18 cellular contexts compared by ENCODE assay signal in the genomic region with DNA sequence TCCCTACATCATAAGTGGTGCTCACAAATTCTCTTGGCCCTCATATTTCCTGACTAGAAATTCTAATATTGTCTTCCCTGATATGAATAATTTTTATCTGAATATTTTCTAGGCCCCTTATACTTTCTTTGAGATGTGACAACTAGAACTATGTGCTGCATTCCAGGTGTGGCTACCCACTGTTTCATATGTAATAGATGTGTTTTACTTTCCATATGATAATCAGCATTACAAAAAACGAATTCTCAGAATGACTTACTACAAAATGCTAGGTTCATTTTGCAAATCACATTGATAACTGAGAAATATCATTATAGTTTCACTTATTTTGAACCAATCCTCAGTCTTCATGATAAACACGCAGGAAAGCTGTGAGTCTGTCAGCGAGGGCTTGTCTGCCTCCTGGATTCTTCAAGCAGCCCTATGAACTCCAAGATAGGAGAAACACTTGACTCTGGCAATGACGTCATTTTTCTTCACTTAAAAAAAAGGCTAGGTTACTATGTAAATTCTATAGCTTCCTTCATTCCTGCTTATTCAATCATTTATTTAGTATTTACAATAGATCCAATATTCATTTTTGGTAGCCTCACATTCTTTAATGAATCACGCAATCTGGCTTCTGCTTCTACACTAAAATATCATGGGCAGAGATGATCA. TPM values are rescaled to one million over a fixed set of nuclear protein-coding genes. Genes with fewer than 3 reads are reported as not detected.
A peak's percentile ranks its signal among the peaks of the same experiment; 100 is the strongest.
DNase-seq lines count a peak whose midpoint lies in the region; ATAC-seq, FAIRE-seq and TF ChIP-seq lines count a peak whose summit lies in the region.
"Had no signal": no experiment of that assay in that cellular context is flagged by ENCODE, and none has a peak within 500 bp of the region (broad histone marks: within the 10 kb centered on the region; RNA-seq: fewer than 3 reads in every experiment).

No MANE protein-coding gene starts in this region.

- H3K27me3 ChIP-seq in HepG2 (ENCODE audit: control insufficient read depth in 1 of 2, insufficient read depth in 2 of 2, low read length in 2 of 2): no peaks in the 10 kb centered on the region; a peak in 1 of 5 replicates
- no peaks in the 10 kb centered on the region for H3K27me3 ChIP-seq in right lobe of liver
- H3K27me3 ChIP-seq in K562 (ENCODE audit: control insufficient read depth in 2 of 2, insufficient read depth in 2 of 2, low read length in 2 of 2): peaks cover 8 to 13% of the 10 kb centered on the region in 2 experiments; a peak in 2 of 5 replicates

- intact Hi-C loops in HepG2 (cut with micrococcal nuclease; ENCODE audit: unreplicated experiment): no loop called here
- intact Hi-C loops in right lobe of liver (cut with DNase I): no loop called here
- intact Hi-C loops in K562 (cut with micrococcal nuclease): no loop called here

- in situ Hi-C loops in HepG2 (cut with HindIII; ENCODE audit: extremely low pct_ligation_motif_present, low pct_unique_long_range_greater_than_20kb): no loop called here
- in situ Hi-C loops in K562 (cut with MboI): no loop called here

- no peaks in the 10 kb centered on the region for H4K20me1 ChIP-seq in HepG2 (ENCODE audit: insufficient read depth, low read length)
- H4K20me1 ChIP-seq in K562 (replicated peaks; ENCODE audit: control insufficient read depth, insufficient read depth, low read length): no peaks in the 10 kb centered on the region

- BruUV-seq in HepG2 (replicated peaks; lab: Mats Ljungman, UMichigan) (no TSS peak), K562 (replicated peaks; lab: Mats Ljungman, UMichigan) (no TSS peak)

- no peak overlapping the region for H3K27ac ChIP-seq in HepG2 (ENCODE audit: extremely low read length, insufficient read depth, low read length)
- no peak overlapping the region for H3K27ac ChIP-seq in right lobe of liver
- no peak overlapping the region for H3K27ac ChIP-seq in K562 (ENCODE audit: extremely low read depth, low read depth, low read length)
- H3K27ac ChIP-seq: GM23248 had no signal

- no peaks in the 10 kb centered on the region for H3K79me2 ChIP-seq in HepG2 (ENCODE audit: insufficient read depth, low read length)
- no peaks in the 10 kb centered on the region for H3K79me2 ChIP-seq in K562 (ENCODE audit: control insufficient read depth, insufficient read depth, low read length)

- H3K4me2 ChIP-seq in HepG2 (ENCODE audit: low read depth, low read length) (no peak overlapping the region), K562 (ENCODE audit: insufficient read depth, low read length) (no peak overlapping the region)

- TF ChIP-seq POLR2A in HepG2 (IDR thresholded peaks at IDR 0.05; ENCODE audit: insufficient read depth in 1 of 2, low read depth in 2 of 2, low read length in 2 of 2) (no peak), right lobe of liver (IDR thresholded peaks at IDR 0.05) (no peak), K562 (conservative IDR thresholded peaks at IDR 0.05) (no peak)

- FAIRE-seq in HepG2 (lab: Jason Lieb, UNC) (no peak), K562 (lab: Jason Lieb, UNC) (no peak)
- FAIRE-seq: G401.6, H1 had no signal

- WGBS in HepG2 (ENCODE audit: low lambda C conversion rate): 51% methylated on average over 5 of the region's 5 CpGs
- WGBS in right lobe of liver (ENCODE audit: insufficient coverage, low coverage, low lambda C conversion rate, missing lambda C conversion rate): 92% methylated on average over 5 of the region's 5 CpGs
- WGBS in K562 (ENCODE audit: insufficient coverage, low coverage, missing lambda C conversion rate): 1% methylated on average over 5 of the region's 5 CpGs

- H3K4me3 ChIP-seq in HepG2 (replicated peaks in 1 of 3; ENCODE audit: insufficient read depth in 1 of 3, low read depth in 2 of 3, low read length in 3 of 3) (no peak overlapping the region), right lobe of liver (no peak overlapping the region), K562 (no peak overlapping the region)
- H3K4me3 ChIP-seq: GM23248 had no signal

- POLR2A ChIA-PET in HepG2 (lab: Yijun Ruan, JAX): no interaction called here
- POLR2A ChIA-PET in K562 (lab: Yijun Ruan, JAX): no interaction called here

- TF ChIP-seq RAD21 in HepG2 (CRISPR knock-in tag; IDR thresholded peaks at IDR 0.05) (no peak), K562 (CRISPR knock-in tag; conservative IDR thresholded peaks at IDR 0.05 in 1 of 2, IDR thresholded peaks at IDR 0.05 in 1 of 2) (no peak)

- H2AFZ ChIP-seq in HepG2 (ENCODE audit: low read length): no peak overlapping the region
- H2AFZ ChIP-seq in K562 (ENCODE audit: low read depth, low read length): no peak overlapping the region
- H2AFZ ChIP-seq: GM23248 had no signal

- no peak for TF ChIP-seq EP300 in HepG2 (IDR thresholded peaks at IDR 0.05; ENCODE audit: low read depth in 2 of 2, low read length in 2 of 2)
- TF ChIP-seq EP300 in HepG2 (CRISPR knock-in tag; IDR thresholded peaks at IDR 0.05; ENCODE audit: borderline replicate concordance): no peak
- TF ChIP-seq EP300 in K562 (IDR thresholded peaks at IDR 0.05; ENCODE audit: low read length): no peak

- H3K9me3 ChIP-seq in HepG2 (ENCODE audit: low read length): no peaks in the 10 kb centered on the region
- H3K9me3 ChIP-seq in right lobe of liver: no peaks in the 10 kb centered on the region
- H3K9me3 ChIP-seq in K562 (replicated peaks; ENCODE audit: control insufficient read depth, insufficient read depth, low read depth, low read length): no peaks in the 10 kb centered on the region
- H3K9me3 ChIP-seq: Caco-2 had no signal

- ATAC-seq in HepG2: no peak
- ATAC-seq in right lobe of liver: no peak
- ATAC-seq in HG02885 (IDR thresholded peaks at IDR 0.05; ENCODE audit: poor library complexity, unreplicated experiment): peak; percentile 50
- no peak for ATAC-seq in K562

- DNase-seq in HepG2 (ENCODE audit: low spot score) (no peak), right lobe of liver (no peak), K562 (ENCODE audit: extremely low read depth in 1 of 4, low spot score in 3 of 4) (no peak), NCI-H187 (lab: John Stamatoyannopoulos, UW) (no peak), NCI-H526 treated with DMSO at 0.1 percent for 48 hours (lab: John Stamatoyannopoulos, UW) (no peak)
- DNase-seq: C1 segment of cervical spinal cord; Caco-2; CD4-positive, alpha-beta memory T cell; DMS153; DND-41; GM23248; H7; HCEC 1CT had no signal

- peaks cover 14% of the 10 kb centered on the region for H3K4me1 ChIP-seq in HepG2 (ENCODE audit: insufficient read depth, low read length)
- H3K4me1 ChIP-seq in right lobe of liver: no peaks in the 10 kb centered on the region
- no peaks in the 10 kb centered on the region for H3K4me1 ChIP-seq in K562 (replicated peaks in 1 of 2; ENCODE audit: control insufficient read depth in 2 of 2, insufficient read depth in 2 of 2, low read length in 2 of 2)

- H3K36me3 ChIP-seq in HepG2 (replicated peaks in 1 of 2; ENCODE audit: control insufficient read depth in 1 of 2, insufficient read depth in 2 of 2, low read length in 2 of 2) (no peaks in the 10 kb centered on the region), right lobe of liver (no peaks in the 10 kb centered on the region), K562 (ENCODE audit: control insufficient read depth, insufficient read depth, low read length) (no peaks in the 10 kb centered on the region)

- no peak for TF ChIP-seq CTCF in HepG2 (CRISPR knock-in tag; IDR thresholded peaks at IDR 0.05)
- no peak for TF ChIP-seq CTCF in right lobe of liver (IDR thresholded peaks at IDR 0.05)
- TF ChIP-seq CTCF in K562 (IDR thresholded peaks at IDR 0.05 in 2 of 3, conservative IDR thresholded peaks at IDR 0.05 in 1 of 3; ENCODE audit: insufficient read depth in 2 of 3, low read depth in 1 of 3, low read length in 3 of 3): no peak

- H3K9ac ChIP-seq in HepG2 (ENCODE audit: insufficient read depth, low read depth, low read length): no peak overlapping the region
- no peak overlapping the region for H3K9ac ChIP-seq in K562 (ENCODE audit: insufficient read depth in 1 of 2, low read depth in 2 of 2, low read length in 2 of 2)
- H3K9ac ChIP-seq: GM23248 had no signal

- no peaks in the 10 kb centered on the region for H3K9me1 ChIP-seq in K562 (ENCODE audit: control insufficient read depth, insufficient read depth, low read length)

- CTCF ChIA-PET in HepG2 (lab: Yijun Ruan, JAX; ENCODE audit: low intra/inter-chr PET ratio, low total read pairs) (no interaction called here), K562 (lab: Yijun Ruan, JAX; ENCODE audit: low intra/inter-chr PET ratio) (no interaction called here)

RNA-seq across cellular contexts. Expression of gene WEE2, which starts 4.6 kb away (rescaled TPM):
- not detected in 2 replicates for total RNA-seq in HepG2 (2016; rRNA removed; fragmentation: Illumina TruSeq; extraction: Trizol)
- not detected in 2 replicates for total RNA-seq in HepG2 (2016; cell fraction: cytosol; rRNA removed; fragmentation: Illumina TruSeq; extraction: Trizol; ENCODE audit: low read depth)
- total RNA-seq in HepG2 (2016; cell fraction: insoluble cytoplasmic fraction; rRNA removed; fragmentation: Illumina TruSeq; extraction: Trizol): not detected in 2 replicates
- total RNA-seq in HepG2 (2016; cell fraction: membrane; rRNA removed; fragmentation: Illumina TruSeq; extraction: Trizol): not detected in 2 replicates
- not detected in 2 replicates for total RNA-seq in HepG2 (2016; cell fraction: nucleus; rRNA removed; fragmentation: Illumina TruSeq; extraction: Trizol)
- polyA plus RNA-seq in HepG2 (2011; rRNA removed): not detected in 2 replicates
- not detected in 2 replicates for polyA plus RNA-seq in HepG2 (2011; cell fraction: cytosol; rRNA removed)
- 0.09 TPM in 1 of 2 replicates, not detected in the other for polyA plus RNA-seq in HepG2 (2011; cell fraction: nucleus; rRNA removed)
- polyA plus RNA-seq in HepG2 (2012): 0.04 TPM in 1 of 2 replicates, not detected in the other
- not detected in 2 replicates for polyA plus RNA-seq in HepG2 (2016; cell fraction: cytosol; fragmentation: Illumina TruSeq; extraction: Trizol; ENCODE audit: low read depth)
- polyA plus RNA-seq in HepG2 (2016; cell fraction: insoluble cytoplasmic fraction; fragmentation: Illumina TruSeq; extraction: Trizol; ENCODE audit: low read depth): not detected in 2 replicates
- not detected in 2 replicates for polyA plus RNA-seq in HepG2 (2016; cell fraction: membrane; fragmentation: Illumina TruSeq; extraction: Trizol; ENCODE audit: low read depth)
- polyA plus RNA-seq in HepG2 (2016; cell fraction: nucleus; fragmentation: Illumina TruSeq; extraction: Trizol; ENCODE audit: insufficient read depth, low read depth): not detected in 2 replicates
- not detected in 2 replicates for polyA minus RNA-seq in HepG2 (2011; rRNA and poly(A)+ RNA removed; ENCODE audit: low replicate concordance)
- polyA minus RNA-seq in HepG2 (2011; cell fraction: cytosol; rRNA and poly(A)+ RNA removed): not detected in 2 replicates
- polyA minus RNA-seq in HepG2 (2011; cell fraction: nucleus; rRNA and poly(A)+ RNA removed): 0.26 TPM in 1 of 2 replicates, not detected in the other
- not detected for total RNA-seq in right lobe of liver
- not detected in 2 replicates for total RNA-seq in K562 (2011; cell fraction: chromatin; rRNA removed; ENCODE audit: low replicate concordance)
- total RNA-seq in K562 (2011; cell fraction: nucleolus; rRNA removed): not detected in 2 replicates
- total RNA-seq in K562 (2011; cell fraction: nucleoplasm; rRNA removed): not detected in 2 replicates
- total RNA-seq in K562 (2014; rRNA removed): not detected in 2 replicates
- not detected in 2 replicates for total RNA-seq in K562 (2014; rRNA removed; fragmentation: Illumina TruSeq; extraction: Trizol)
- not detected in 2 replicates for total RNA-seq in K562 (2015; rRNA removed; fragmentation: Illumina TruSeq; extraction: Trizol)
- total RNA-seq in K562 (2021): not detected in 2 replicates
- polyA plus RNA-seq in K562 (2011; rRNA removed): not detected in 2 replicates
- not detected in 2 replicates for polyA plus RNA-seq in K562 (2011; cell fraction: cytosol; rRNA removed)
- polyA plus RNA-seq in K562 (2011; cell fraction: nucleus; rRNA removed): not detected in 2 replicates
- not detected in 2 replicates for polyA plus RNA-seq in K562 (2012)
- not detected in 2 replicates for polyA plus RNA-seq in K562 (2014; fragmentation: Illumina TruSeq; extraction: Trizol)
- not detected for polyA plus RNA-seq in K562 (2014; fragmentation: Nextera tagmentation; extraction: Ambion mirVana)
- polyA plus RNA-seq in K562 (2014; rRNA removed): not detected in 2 replicates
- not detected in 2 replicates for polyA minus RNA-seq in K562 (2011; rRNA and poly(A)+ RNA removed)
- not detected in 2 replicates for polyA minus RNA-seq in K562 (2011; cell fraction: cytosol; rRNA and poly(A)+ RNA removed)
- polyA minus RNA-seq in K562 (2011; cell fraction: nucleus; rRNA and poly(A)+ RNA removed): not detected in 2 replicates
- total RNA-seq: A172; CD4-positive, alpha-beta memory T cell; GM23248; H1 had no signal
- polyA plus RNA-seq: BJ; CD4-positive, alpha-beta memory T cell; GM23248 had no signal

RNA-seq across cellular contexts. Expression of gene DENND11, which starts 10.8 kb away (rescaled TPM):
- total RNA-seq in HepG2 (2016; rRNA removed; fragmentation: Illumina TruSeq; extraction: Trizol): 10.5 and 12.5 TPM in 2 replicates
- 0.91 and 1.1 TPM in 2 replicates for total RNA-seq in HepG2 (2016; cell fraction: cytosol; rRNA removed; fragmentation: Illumina TruSeq; extraction: Trizol; ENCODE audit: low read depth)
- 11.0 and 11.5 TPM in 2 replicates for total RNA-seq in HepG2 (2016; cell fraction: insoluble cytoplasmic fraction; rRNA removed; fragmentation: Illumina TruSeq; extraction: Trizol)
- 3.4 and 4.2 TPM in 2 replicates for total RNA-seq in HepG2 (2016; cell fraction: membrane; rRNA removed; fragmentation: Illumina TruSeq; extraction: Trizol)
- 14.7 and 16.1 TPM in 2 replicates for total RNA-seq in HepG2 (2016; cell fraction: nucleus; rRNA removed; fragmentation: Illumina TruSeq; extraction: Trizol)
- polyA plus RNA-seq in HepG2 (2011; rRNA removed): 7.1 and 8.6 TPM in 2 replicates
- 3.2 and 3.4 TPM in 2 replicates for polyA plus RNA-seq in HepG2 (2011; cell fraction: cytosol; rRNA removed)
- polyA plus RNA-seq in HepG2 (2011; cell fraction: nucleus; rRNA removed): 21.3 and 27.5 TPM in 2 replicates
- 7.6 and 8.6 TPM in 2 replicates for polyA plus RNA-seq in HepG2 (2012)
- 0.69 and 0.88 TPM in 2 replicates for polyA plus RNA-seq in HepG2 (2016; cell fraction: cytosol; fragmentation: Illumina TruSeq; extraction: Trizol; ENCODE audit: low read depth)
- 7.0 and 7.3 TPM in 2 replicates for polyA plus RNA-seq in HepG2 (2016; cell fraction: insoluble cytoplasmic fraction; fragmentation: Illumina TruSeq; extraction: Trizol; ENCODE audit: low read depth)
- polyA plus RNA-seq in HepG2 (2016; cell fraction: membrane; fragmentation: Illumina TruSeq; extraction: Trizol; ENCODE audit: low read depth): 1.3 and 1.4 TPM in 2 replicates
- polyA plus RNA-seq in HepG2 (2016; cell fraction: nucleus; fragmentation: Illumina TruSeq; extraction: Trizol; ENCODE audit: insufficient read depth, low read depth): 15.7 and 16.4 TPM in 2 replicates
- 11.8 and 13.6 TPM in 2 replicates for polyA minus RNA-seq in HepG2 (2011; rRNA and poly(A)+ RNA removed; ENCODE audit: low replicate concordance)
- polyA minus RNA-seq in HepG2 (2011; cell fraction: cytosol; rRNA and poly(A)+ RNA removed): 3.6 and 5.0 TPM in 2 replicates
- 22.7 and 28.0 TPM in 2 replicates for polyA minus RNA-seq in HepG2 (2011; cell fraction: nucleus; rRNA and poly(A)+ RNA removed)
- 10 to 100 TPM; 24.4 to 30.8 (median 26.3) TPM for total RNA-seq in right lobe of liver
- 0.83 and 0.88 TPM in 2 replicates for total RNA-seq in K562 (2011; cell fraction: chromatin; rRNA removed; ENCODE audit: low replicate concordance)
- total RNA-seq in K562 (2011; cell fraction: nucleolus; rRNA removed): 0.39 and 0.50 TPM in 2 replicates
- total RNA-seq in K562 (2011; cell fraction: nucleoplasm; rRNA removed): 0.81 and 1.2 TPM in 2 replicates
- 0.29 and 0.32 TPM in 2 replicates for total RNA-seq in K562 (2014; rRNA removed)
- total RNA-seq in K562 (2014; rRNA removed; fragmentation: Illumina TruSeq; extraction: Trizol): 0.44 and 0.45 TPM in 2 replicates
- 0.22 and 0.23 TPM in 2 replicates for total RNA-seq in K562 (2015; rRNA removed; fragmentation: Illumina TruSeq; extraction: Trizol)
- 0.49 and 0.65 TPM in 2 replicates for total RNA-seq in K562 (2021)
- 0.85 and 1.1 TPM in 2 replicates for polyA plus RNA-seq in K562 (2011; rRNA removed)
- polyA plus RNA-seq in K562 (2011; cell fraction: cytosol; rRNA removed): 0.48 and 0.58 TPM in 2 replicates
- 1.7 and 2.4 TPM in 2 replicates for polyA plus RNA-seq in K562 (2011; cell fraction: nucleus; rRNA removed)
- polyA plus RNA-seq in K562 (2012): 0.30 and 0.48 TPM in 2 replicates
- 0.36 and 0.40 TPM in 2 replicates for polyA plus RNA-seq in K562 (2014; fragmentation: Illumina TruSeq; extraction: Trizol)
- under 1 TPM; 0.07 to 0.14 TPM for polyA plus RNA-seq in K562 (2014; fragmentation: Nextera tagmentation; extraction: Ambion mirVana)
- polyA plus RNA-seq in K562 (2014; rRNA removed): 0.32 and 0.41 TPM in 2 replicates
- 1.2 and 1.6 TPM in 2 replicates for polyA minus RNA-seq in K562 (2011; rRNA and poly(A)+ RNA removed)
- polyA minus RNA-seq in K562 (2011; cell fraction: cytosol; rRNA and poly(A)+ RNA removed): 0.57 and 0.91 TPM in 2 replicates
- 0.94 and 1.1 TPM in 2 replicates for polyA minus RNA-seq in K562 (2011; cell fraction: nucleus; rRNA and poly(A)+ RNA removed)

RNA-seq across cellular contexts. Expression of gene SSBP1, which starts 25.4 kb away (rescaled TPM):
- total RNA-seq in HepG2 (2016; rRNA removed; fragmentation: Illumina TruSeq; extraction: Trizol) (254 and 363 TPM in 2 replicates), right lobe of liver (100 to 1,000 TPM in 1 of 6 experiments, 10 to 100 TPM in 5; 38.6 to 115 (median 48.8) TPM), K562 (2014; rRNA removed) (536 and 718 TPM in 2 replicates), K562 (2014; rRNA removed; fragmentation: Illumina TruSeq; extraction: Trizol) (835 and 917 TPM in 2 replicates), K562 (2015; rRNA removed; fragmentation: Illumina TruSeq; extraction: Trizol) (750 and 772 TPM in 2 replicates), K562 (2021) (404 and 407 TPM in 2 replicates)
- 86.1 and 88.6 TPM in 2 replicates for total RNA-seq in HepG2 (2016; cell fraction: cytosol; rRNA removed; fragmentation: Illumina TruSeq; extraction: Trizol; ENCODE audit: low read depth)
- 267 and 364 TPM in 2 replicates for total RNA-seq in HepG2 (2016; cell fraction: insoluble cytoplasmic fraction; rRNA removed; fragmentation: Illumina TruSeq; extraction: Trizol)
- 74.3 and 78.8 TPM in 2 replicates for total RNA-seq in HepG2 (2016; cell fraction: membrane; rRNA removed; fragmentation: Illumina TruSeq; extraction: Trizol)
- total RNA-seq in HepG2 (2016; cell fraction: nucleus; rRNA removed; fragmentation: Illumina TruSeq; extraction: Trizol): 124 TPM in 2 replicates
- polyA plus RNA-seq in HepG2 (2011; rRNA removed) (52.9 and 64.4 TPM in 2 replicates), K562 (2011; rRNA removed) (318 and 487 TPM in 2 replicates), K562 (2014; fragmentation: Illumina TruSeq; extraction: Trizol) (826 and 1,031 TPM in 2 replicates), K562 (2014; fragmentation: Nextera tagmentation; extraction: Ambion mirVana) (1,000 to 10,000 TPM; 1,649 to 1,996 TPM), K562 (2014; rRNA removed) (873 and 941 TPM in 2 replicates)
- polyA plus RNA-seq in HepG2 (2011; cell fraction: cytosol; rRNA removed): 35.9 and 51.3 TPM in 2 replicates
- polyA plus RNA-seq in HepG2 (2011; cell fraction: nucleus; rRNA removed): 24.0 and 27.9 TPM in 2 replicates
- polyA plus RNA-seq in HepG2 (2012): 106 and 158 TPM in 2 replicates
- 90.2 and 95.1 TPM in 2 replicates for polyA plus RNA-seq in HepG2 (2016; cell fraction: cytosol; fragmentation: Illumina TruSeq; extraction: Trizol; ENCODE audit: low read depth)
- 372 and 403 TPM in 2 replicates for polyA plus RNA-seq in HepG2 (2016; cell fraction: insoluble cytoplasmic fraction; fragmentation: Illumina TruSeq; extraction: Trizol; ENCODE audit: low read depth)
- 62.4 and 68.6 TPM in 2 replicates for polyA plus RNA-seq in HepG2 (2016; cell fraction: membrane; fragmentation: Illumina TruSeq; extraction: Trizol; ENCODE audit: low read depth)
- polyA plus RNA-seq in HepG2 (2016; cell fraction: nucleus; fragmentation: Illumina TruSeq; extraction: Trizol; ENCODE audit: insufficient read depth, low read depth): 142 and 144 TPM in 2 replicates
- polyA minus RNA-seq in HepG2 (2011; rRNA and poly(A)+ RNA removed; ENCODE audit: low replicate concordance): 22.8 and 40.3 TPM in 2 replicates
- polyA minus RNA-seq in HepG2 (2011; cell fraction: cytosol; rRNA and poly(A)+ RNA removed): 20.9 and 24.2 TPM in 2 replicates
- polyA minus RNA-seq in HepG2 (2011; cell fraction: nucleus; rRNA and poly(A)+ RNA removed): 119 and 126 TPM in 2 replicates
- 131 and 280 TPM in 2 replicates for total RNA-seq in K562 (2011; cell fraction: chromatin; rRNA removed; ENCODE audit: low replicate concordance)
- total RNA-seq in K562 (2011; cell fraction: nucleolus; rRNA removed): 78.7 and 79.2 TPM in 2 replicates
- total RNA-seq in K562 (2011; cell fraction: nucleoplasm; rRNA removed): 170 and 268 TPM in 2 replicates
- polyA plus RNA-seq in K562 (2011; cell fraction: cytosol; rRNA removed): 132 and 191 TPM in 2 replicates
- polyA plus RNA-seq in K562 (2011; cell fraction: nucleus; rRNA removed): 94.0 and 167 TPM in 2 replicates
- polyA plus RNA-seq in K562 (2012): 293 and 764 TPM in 2 replicates
- polyA minus RNA-seq in K562 (2011; rRNA and poly(A)+ RNA removed): 351 and 368 TPM in 2 replicates
- 94.6 and 112 TPM in 2 replicates for polyA minus RNA-seq in K562 (2011; cell fraction: cytosol; rRNA and poly(A)+ RNA removed)
- polyA minus RNA-seq in K562 (2011; cell fraction: nucleus; rRNA and poly(A)+ RNA removed): 116 and 207 TPM in 2 replicates

RNA-seq across cellular contexts. Expression of gene TAS2R3, which starts 51.2 kb away (rescaled TPM):
- 0.55 and 1.1 TPM in 2 replicates for total RNA-seq in HepG2 (2016; rRNA removed; fragmentation: Illumina TruSeq; extraction: Trizol)
- total RNA-seq in HepG2 (2016; cell fraction: cytosol; rRNA removed; fragmentation: Illumina TruSeq; extraction: Trizol; ENCODE audit: low read depth): not detected in 2 replicates
- 1.2 TPM in 1 of 2 replicates, not detected in the other for total RNA-seq in HepG2 (2016; cell fraction: insoluble cytoplasmic fraction; rRNA removed; fragmentation: Illumina TruSeq; extraction: Trizol)
- not detected in 2 replicates for total RNA-seq in HepG2 (2016; cell fraction: membrane; rRNA removed; fragmentation: Illumina TruSeq; extraction: Trizol)
- total RNA-seq in HepG2 (2016; cell fraction: nucleus; rRNA removed; fragmentation: Illumina TruSeq; extraction: Trizol): 6.7 TPM in 2 replicates
- polyA plus RNA-seq in HepG2 (2011; rRNA removed): 0.72 and 0.74 TPM in 2 replicates
- not detected in 2 replicates for polyA plus RNA-seq in HepG2 (2011; cell fraction: cytosol; rRNA removed)
- polyA plus RNA-seq in HepG2 (2011; cell fraction: nucleus; rRNA removed): 3.0 and 3.9 TPM in 2 replicates
- polyA plus RNA-seq in HepG2 (2012): 0.24 TPM in 1 of 2 replicates, not detected in the other
- polyA plus RNA-seq in HepG2 (2016; cell fraction: cytosol; fragmentation: Illumina TruSeq; extraction: Trizol; ENCODE audit: low read depth): not detected in 2 replicates
- polyA plus RNA-seq in HepG2 (2016; cell fraction: insoluble cytoplasmic fraction; fragmentation: Illumina TruSeq; extraction: Trizol; ENCODE audit: low read depth): not detected in 2 replicates
- polyA plus RNA-seq in HepG2 (2016; cell fraction: membrane; fragmentation: Illumina TruSeq; extraction: Trizol; ENCODE audit: low read depth): not detected in 2 replicates
- polyA plus RNA-seq in HepG2 (2016; cell fraction: nucleus; fragmentation: Illumina TruSeq; extraction: Trizol; ENCODE audit: insufficient read depth, low read depth): 1.0 TPM in 1 of 2 replicates, not detected in the other
- polyA minus RNA-seq in HepG2 (2011; rRNA and poly(A)+ RNA removed; ENCODE audit: low replicate concordance): 4.3 and 5.1 TPM in 2 replicates
- not detected in 2 replicates for polyA minus RNA-seq in HepG2 (2011; cell fraction: cytosol; rRNA and poly(A)+ RNA removed)
- polyA minus RNA-seq in HepG2 (2011; cell fraction: nucleus; rRNA and poly(A)+ RNA removed): 41.8 and 44.5 TPM in 2 replicates
- total RNA-seq in right lobe of liver: 1 to 10 TPM in 1 of 6 experiments, under 1 TPM in 5; 0.31 to 3.5 (median 0.55) TPM
- 23.7 and 71.0 TPM in 2 replicates for total RNA-seq in K562 (2011; cell fraction: chromatin; rRNA removed; ENCODE audit: low replicate concordance)
- 9.8 and 19.1 TPM in 2 replicates for total RNA-seq in K562 (2011; cell fraction: nucleolus; rRNA removed)
- total RNA-seq in K562 (2011; cell fraction: nucleoplasm; rRNA removed): 41.6 and 61.5 TPM in 2 replicates
- 0.69 and 1.4 TPM in 2 replicates for total RNA-seq in K562 (2014; rRNA removed)
- 1.2 and 2.4 TPM in 2 replicates for total RNA-seq in K562 (2014; rRNA removed; fragmentation: Illumina TruSeq; extraction: Trizol)
- total RNA-seq in K562 (2015; rRNA removed; fragmentation: Illumina TruSeq; extraction: Trizol): 1.6 and 1.8 TPM in 2 replicates
- total RNA-seq in K562 (2021): 1.0 and 1.2 TPM in 2 replicates
- 1.9 TPM in 2 replicates for polyA plus RNA-seq in K562 (2011; rRNA removed)
- 0.56 TPM in 1 of 2 replicates, not detected in the other for polyA plus RNA-seq in K562 (2011; cell fraction: cytosol; rRNA removed)
- 6.2 and 8.3 TPM in 2 replicates for polyA plus RNA-seq in K562 (2011; cell fraction: nucleus; rRNA removed)
- 0.07 and 0.15 TPM in 2 replicates for polyA plus RNA-seq in K562 (2012)
- 0.37 and 0.39 TPM in 2 replicates for polyA plus RNA-seq in K562 (2014; fragmentation: Illumina TruSeq; extraction: Trizol)
- polyA plus RNA-seq in K562 (2014; fragmentation: Nextera tagmentation; extraction: Ambion mirVana): not detected
- 0.54 TPM in 1 of 2 replicates, not detected in the other for polyA plus RNA-seq in K562 (2014; rRNA removed)
- polyA minus RNA-seq in K562 (2011; rRNA and poly(A)+ RNA removed): 18.8 and 26.9 TPM in 2 replicates
- polyA minus RNA-seq in K562 (2011; cell fraction: cytosol; rRNA and poly(A)+ RNA removed): 1.8 TPM in 1 of 2 replicates, not detected in the other
- 22.3 and 37.7 TPM in 2 replicates for polyA minus RNA-seq in K562 (2011; cell fraction: nucleus; rRNA and poly(A)+ RNA removed)
- total RNA-seq: A172, GM23248 had no signal
- polyA plus RNA-seq: BJ; CD4-positive, alpha-beta memory T cell; GM23248 had no signal

Comparison
In these comparisons a context has a peak if more than half of its experiments do, and no peak if none do; other contexts are left out.
1. Of the 241 proteins assayed by ChIP-seq in both HepG2 and K562: peak only in HepG2: none; only in K562: JUND; in both: none; in neither: 236; mixed calls (peak in some experiments, not most) for 4.